Comparison of ENCODE assay signal across 1 cellular context in the genomic region with DNA sequence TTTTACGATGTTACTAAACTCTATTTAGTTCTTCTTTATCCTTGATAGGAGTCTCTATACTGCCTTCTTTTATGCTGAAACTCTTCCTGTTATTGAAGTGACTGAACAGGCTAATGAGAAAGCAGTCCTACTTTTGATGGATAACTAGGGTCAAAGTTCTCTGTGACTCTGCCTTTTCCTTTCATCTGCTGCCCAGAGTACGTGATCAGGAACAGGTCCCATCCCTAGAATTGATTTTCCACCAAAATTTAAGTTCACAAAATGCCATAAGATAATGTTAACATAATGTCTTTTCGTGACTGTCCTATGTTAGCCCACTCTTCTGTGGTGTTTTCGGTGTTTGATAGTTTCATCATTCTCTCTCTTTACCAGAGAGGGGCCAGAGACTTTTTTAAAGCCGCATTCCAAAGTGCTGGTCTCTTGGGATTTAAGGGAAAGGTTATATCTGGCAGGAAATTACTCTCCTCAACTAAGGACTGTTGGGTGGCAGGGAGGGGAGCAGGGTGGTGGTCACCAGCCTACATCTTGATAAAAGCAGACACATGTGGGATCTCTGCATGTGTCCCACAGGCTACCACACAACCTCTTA.
TF ChIP-seq lines count a peak whose summit lies in the region.

No MANE protein-coding gene starts in this region.

TF ChIP-seq in HepG2, 621 proteins besides CTCF, POLR2A, EP300 and RAD21 (continued from another document and continues in another):
- TF ChIP-seq, protein P1, sequence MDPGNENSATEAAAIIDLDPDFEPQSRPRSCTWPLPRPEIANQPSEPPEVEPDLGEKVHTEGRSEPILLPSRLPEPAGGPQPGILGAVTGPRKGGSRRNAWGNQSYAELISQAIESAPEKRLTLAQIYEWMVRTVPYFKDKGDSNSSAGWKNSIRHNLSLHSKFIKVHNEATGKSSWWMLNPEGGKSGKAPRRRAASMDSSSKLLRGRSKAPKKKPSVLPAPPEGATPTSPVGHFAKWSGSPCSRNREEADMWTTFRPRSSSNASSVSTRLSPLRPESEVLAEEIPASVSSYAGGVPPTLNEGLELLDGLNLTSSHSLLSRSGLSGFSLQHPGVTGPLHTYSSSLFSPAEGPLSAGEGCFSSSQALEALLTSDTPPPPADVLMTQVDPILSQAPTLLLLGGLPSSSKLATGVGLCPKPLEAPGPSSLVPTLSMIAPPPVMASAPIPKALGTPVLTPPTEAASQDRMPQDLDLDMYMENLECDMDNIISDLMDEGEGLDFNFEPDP (CRISPR knock-in tag; conservative IDR thresholded peaks at IDR 0.05), result no peak
- TF ChIP-seq U2AF2 (IDR thresholded peaks at IDR 0.05; ENCODE audit: low read depth, low read length), result no peak
- TF ChIP-seq, protein P2, sequence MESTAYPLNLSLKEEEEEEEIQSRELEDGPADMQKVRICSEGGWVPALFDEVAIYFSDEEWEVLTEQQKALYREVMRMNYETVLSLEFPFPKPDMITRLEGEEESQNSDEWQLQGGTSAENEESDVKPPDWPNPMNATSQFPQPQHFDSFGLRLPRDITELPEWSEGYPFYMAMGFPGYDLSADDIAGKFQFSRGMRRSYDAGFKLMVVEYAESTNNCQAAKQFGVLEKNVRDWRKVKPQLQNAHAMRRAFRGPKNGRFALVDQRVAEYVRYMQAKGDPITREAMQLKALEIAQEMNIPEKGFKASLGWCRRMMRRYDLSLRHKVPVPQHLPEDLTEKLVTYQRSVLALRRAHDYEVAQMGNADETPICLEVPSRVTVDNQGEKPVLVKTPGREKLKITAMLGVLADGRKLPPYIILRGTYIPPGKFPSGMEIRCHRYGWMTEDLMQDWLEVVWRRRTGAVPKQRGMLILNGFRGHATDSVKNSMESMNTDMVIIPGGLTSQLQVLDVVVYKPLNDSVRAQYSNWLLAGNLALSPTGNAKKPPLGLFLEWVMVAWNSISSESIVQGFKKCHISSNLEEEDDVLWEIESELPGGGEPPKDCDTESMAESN (CRISPR knock-in tag; conservative IDR thresholded peaks at IDR 0.05), result no peak
- TF ChIP-seq TEAD2 (CRISPR knock-in tag; IDR thresholded peaks at IDR 0.05), result no peak
- no peak for TF ChIP-seq MZF1 (CRISPR knock-in tag; IDR thresholded peaks at IDR 0.05; ENCODE audit: borderline replicate concordance)
- TF ChIP-seq, protein P3, sequence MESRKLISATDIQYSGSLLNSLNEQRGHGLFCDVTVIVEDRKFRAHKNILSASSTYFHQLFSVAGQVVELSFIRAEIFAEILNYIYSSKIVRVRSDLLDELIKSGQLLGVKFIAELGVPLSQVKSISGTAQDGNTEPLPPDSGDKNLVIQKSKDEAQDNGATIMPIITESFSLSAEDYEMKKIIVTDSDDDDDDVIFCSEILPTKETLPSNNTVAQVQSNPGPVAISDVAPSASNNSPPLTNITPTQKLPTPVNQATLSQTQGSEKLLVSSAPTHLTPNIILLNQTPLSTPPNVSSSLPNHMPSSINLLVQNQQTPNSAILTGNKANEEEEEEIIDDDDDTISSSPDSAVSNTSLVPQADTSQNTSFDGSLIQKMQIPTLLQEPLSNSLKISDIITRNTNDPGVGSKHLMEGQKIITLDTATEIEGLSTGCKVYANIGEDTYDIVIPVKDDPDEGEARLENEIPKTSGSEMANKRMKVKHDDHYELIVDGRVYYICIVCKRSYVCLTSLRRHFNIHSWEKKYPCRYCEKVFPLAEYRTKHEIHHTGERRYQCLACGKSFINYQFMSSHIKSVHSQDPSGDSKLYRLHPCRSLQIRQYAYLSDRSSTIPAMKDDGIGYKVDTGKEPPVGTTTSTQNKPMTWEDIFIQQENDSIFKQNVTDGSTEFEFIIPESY (CRISPR knock-in tag; IDR thresholded peaks at IDR 0.05), result no peak
- peak; percentile 86 for TF ChIP-seq ONECUT2 (CRISPR knock-in tag; IDR thresholded peaks at IDR 0.05)
- no peak for TF ChIP-seq ZNF790 (CRISPR knock-in tag; IDR thresholded peaks at IDR 0.05; ENCODE audit: borderline replicate concordance)
- TF ChIP-seq, protein P4, sequence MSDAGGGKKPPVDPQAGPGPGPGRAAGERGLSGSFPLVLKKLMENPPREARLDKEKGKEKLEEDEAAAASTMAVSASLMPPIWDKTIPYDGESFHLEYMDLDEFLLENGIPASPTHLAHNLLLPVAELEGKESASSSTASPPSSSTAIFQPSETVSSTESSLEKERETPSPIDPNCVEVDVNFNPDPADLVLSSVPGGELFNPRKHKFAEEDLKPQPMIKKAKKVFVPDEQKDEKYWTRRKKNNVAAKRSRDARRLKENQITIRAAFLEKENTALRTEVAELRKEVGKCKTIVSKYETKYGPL (CRISPR knock-in tag; IDR thresholded peaks at IDR 0.05), result no peak
- TF ChIP-seq, protein P5, sequence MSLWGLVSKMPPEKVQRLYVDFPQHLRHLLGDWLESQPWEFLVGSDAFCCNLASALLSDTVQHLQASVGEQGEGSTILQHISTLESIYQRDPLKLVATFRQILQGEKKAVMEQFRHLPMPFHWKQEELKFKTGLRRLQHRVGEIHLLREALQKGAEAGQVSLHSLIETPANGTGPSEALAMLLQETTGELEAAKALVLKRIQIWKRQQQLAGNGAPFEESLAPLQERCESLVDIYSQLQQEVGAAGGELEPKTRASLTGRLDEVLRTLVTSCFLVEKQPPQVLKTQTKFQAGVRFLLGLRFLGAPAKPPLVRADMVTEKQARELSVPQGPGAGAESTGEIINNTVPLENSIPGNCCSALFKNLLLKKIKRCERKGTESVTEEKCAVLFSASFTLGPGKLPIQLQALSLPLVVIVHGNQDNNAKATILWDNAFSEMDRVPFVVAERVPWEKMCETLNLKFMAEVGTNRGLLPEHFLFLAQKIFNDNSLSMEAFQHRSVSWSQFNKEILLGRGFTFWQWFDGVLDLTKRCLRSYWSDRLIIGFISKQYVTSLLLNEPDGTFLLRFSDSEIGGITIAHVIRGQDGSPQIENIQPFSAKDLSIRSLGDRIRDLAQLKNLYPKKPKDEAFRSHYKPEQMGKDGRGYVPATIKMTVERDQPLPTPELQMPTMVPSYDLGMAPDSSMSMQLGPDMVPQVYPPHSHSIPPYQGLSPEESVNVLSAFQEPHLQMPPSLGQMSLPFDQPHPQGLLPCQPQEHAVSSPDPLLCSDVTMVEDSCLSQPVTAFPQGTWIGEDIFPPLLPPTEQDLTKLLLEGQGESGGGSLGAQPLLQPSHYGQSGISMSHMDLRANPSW (CRISPR knock-in tag; IDR thresholded peaks at IDR 0.05; ENCODE audit: borderline replicate concordance), result no peak; the same call in 1 of the 2 replicates
- peak; percentile 55; the same call in 1 of the 2 replicates for TF ChIP-seq KDM1A (CRISPR knock-in tag; IDR thresholded peaks at IDR 0.05)
- TF ChIP-seq TAF1 (CRISPR knock-in tag; IDR thresholded peaks at IDR 0.05), result peak; percentile 18; the same call in 1 of the 2 replicates
- TF ChIP-seq RARA (CRISPR knock-in tag; IDR thresholded peaks at IDR 0.05), result peak; percentile 74
- no peak for TF ChIP-seq PLRG1 (conservative IDR thresholded peaks at IDR 0.05)
- TF ChIP-seq ZNF605 (CRISPR knock-in tag; IDR thresholded peaks at IDR 0.05), result 0 out of 2 replicates have a peak, but pooled peaks have one; percentile 26
- peak; percentile 4; the same call in 1 of the 2 replicates for TF ChIP-seq RBFOX2 (IDR thresholded peaks at IDR 0.05; ENCODE audit: low read depth, low read length)
- TF ChIP-seq ZBTB7A (CRISPR knock-in tag; IDR thresholded peaks at IDR 0.05), result no peak
- TF ChIP-seq ATRX (CRISPR knock-in tag; IDR thresholded peaks at IDR 0.05; ENCODE audit: borderline replicate concordance), result no peak
- no peak for TF ChIP-seq EED (CRISPR knock-in tag; IDR thresholded peaks at IDR 0.05)
- no peak for TF ChIP-seq ZNF232 (CRISPR knock-in tag; IDR thresholded peaks at IDR 0.05; ENCODE audit: borderline replicate concordance)
- TF ChIP-seq ZBTB38 (CRISPR knock-in tag; IDR thresholded peaks at IDR 0.05), result no peak
- TF ChIP-seq HES4 (CRISPR knock-in tag; IDR thresholded peaks at IDR 0.05; ENCODE audit: borderline replicate concordance), result no peak
- TF ChIP-seq ZFP36 (IDR thresholded peaks at IDR 0.05; ENCODE audit: borderline replicate concordance, low read depth, low read length, partially characterized antibody), result no peak
- TF ChIP-seq, protein P6, sequence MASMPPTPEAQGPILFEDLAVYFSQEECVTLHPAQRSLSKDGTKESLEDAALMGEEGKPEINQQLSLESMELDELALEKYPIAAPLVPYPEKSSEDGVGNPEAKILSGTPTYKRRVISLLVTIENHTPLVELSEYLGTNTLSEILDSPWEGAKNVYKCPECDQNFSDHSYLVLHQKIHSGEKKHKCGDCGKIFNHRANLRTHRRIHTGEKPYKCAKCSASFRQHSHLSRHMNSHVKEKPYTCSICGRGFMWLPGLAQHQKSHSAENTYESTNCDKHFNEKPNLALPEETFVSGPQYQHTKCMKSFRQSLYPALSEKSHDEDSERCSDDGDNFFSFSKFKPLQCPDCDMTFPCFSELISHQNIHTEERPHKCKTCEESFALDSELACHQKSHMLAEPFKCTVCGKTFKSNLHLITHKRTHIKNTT (CRISPR knock-in tag; IDR thresholded peaks at IDR 0.05), result no peak
- TF ChIP-seq, protein P7, sequence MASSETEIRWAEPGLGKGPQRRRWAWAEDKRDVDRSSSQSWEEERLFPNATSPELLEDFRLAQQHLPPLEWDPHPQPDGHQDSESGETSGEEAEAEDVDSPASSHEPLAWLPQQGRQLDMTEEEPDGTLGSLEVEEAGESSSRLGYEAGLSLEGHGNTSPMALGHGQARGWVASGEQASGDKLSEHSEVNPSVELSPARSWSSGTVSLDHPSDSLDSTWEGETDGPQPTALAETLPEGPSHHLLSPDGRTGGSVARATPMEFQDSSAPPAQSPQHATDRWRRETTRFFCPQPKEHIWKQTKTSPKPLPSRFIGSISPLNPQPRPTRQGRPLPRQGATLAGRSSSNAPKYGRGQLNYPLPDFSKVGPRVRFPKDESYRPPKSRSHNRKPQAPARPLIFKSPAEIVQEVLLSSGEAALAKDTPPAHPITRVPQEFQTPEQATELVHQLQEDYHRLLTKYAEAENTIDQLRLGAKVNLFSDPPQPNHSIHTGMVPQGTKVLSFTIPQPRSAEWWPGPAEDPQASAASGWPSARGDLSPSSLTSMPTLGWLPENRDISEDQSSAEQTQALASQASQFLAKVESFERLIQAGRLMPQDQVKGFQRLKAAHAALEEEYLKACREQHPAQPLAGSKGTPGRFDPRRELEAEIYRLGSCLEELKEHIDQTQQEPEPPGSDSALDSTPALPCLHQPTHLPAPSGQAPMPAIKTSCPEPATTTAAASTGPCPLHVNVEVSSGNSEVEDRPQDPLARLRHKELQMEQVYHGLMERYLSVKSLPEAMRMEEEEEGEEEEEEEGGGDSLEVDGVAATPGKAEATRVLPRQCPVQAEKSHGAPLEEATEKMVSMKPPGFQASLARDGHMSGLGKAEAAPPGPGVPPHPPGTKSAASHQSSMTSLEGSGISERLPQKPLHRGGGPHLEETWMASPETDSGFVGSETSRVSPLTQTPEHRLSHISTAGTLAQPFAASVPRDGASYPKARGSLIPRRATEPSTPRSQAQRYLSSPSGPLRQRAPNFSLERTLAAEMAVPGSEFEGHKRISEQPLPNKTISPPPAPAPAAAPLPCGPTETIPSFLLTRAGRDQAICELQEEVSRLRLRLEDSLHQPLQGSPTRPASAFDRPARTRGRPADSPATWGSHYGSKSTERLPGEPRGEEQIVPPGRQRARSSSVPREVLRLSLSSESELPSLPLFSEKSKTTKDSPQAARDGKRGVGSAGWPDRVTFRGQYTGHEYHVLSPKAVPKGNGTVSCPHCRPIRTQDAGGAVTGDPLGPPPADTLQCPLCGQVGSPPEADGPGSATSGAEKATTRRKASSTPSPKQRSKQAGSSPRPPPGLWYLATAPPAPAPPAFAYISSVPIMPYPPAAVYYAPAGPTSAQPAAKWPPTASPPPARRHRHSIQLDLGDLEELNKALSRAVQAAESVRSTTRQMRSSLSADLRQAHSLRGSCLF (CRISPR knock-in tag; IDR thresholded peaks at IDR 0.05; ENCODE audit: borderline replicate concordance), result no peak
- TF ChIP-seq, protein P8, sequence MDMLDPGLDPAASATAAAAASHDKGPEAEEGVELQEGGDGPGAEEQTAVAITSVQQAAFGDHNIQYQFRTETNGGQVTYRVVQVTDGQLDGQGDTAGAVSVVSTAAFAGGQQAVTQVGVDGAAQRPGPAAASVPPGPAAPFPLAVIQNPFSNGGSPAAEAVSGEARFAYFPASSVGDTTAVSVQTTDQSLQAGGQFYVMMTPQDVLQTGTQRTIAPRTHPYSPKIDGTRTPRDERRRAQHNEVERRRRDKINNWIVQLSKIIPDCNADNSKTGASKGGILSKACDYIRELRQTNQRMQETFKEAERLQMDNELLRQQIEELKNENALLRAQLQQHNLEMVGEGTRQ (IDR thresholded peaks at IDR 0.05; ENCODE audit: low read depth, low read length), result no peak
- TF ChIP-seq, protein P8 (CRISPR knock-in tag; IDR thresholded peaks at IDR 0.05; ENCODE audit: borderline replicate concordance), result no peak
- no peak for TF ChIP-seq SMARCE1 (IDR thresholded peaks at IDR 0.05; ENCODE audit: borderline replicate concordance)
- TF ChIP-seq ZSCAN31 (CRISPR knock-in tag; IDR thresholded peaks at IDR 0.05; ENCODE audit: low read depth), result 0 out of 2 replicates have a peak, but pooled peaks have one; percentile 43
- no peak for TF ChIP-seq NCOA5 (CRISPR knock-in tag; IDR thresholded peaks at IDR 0.05)
- TF ChIP-seq ZNF484 (CRISPR knock-in tag; IDR thresholded peaks at IDR 0.05; ENCODE audit: borderline replicate concordance, low read depth), result no peak
- peak; percentile 80 for TF ChIP-seq BCL6 (CRISPR knock-in tag; IDR thresholded peaks at IDR 0.05)
- no peak for TF ChIP-seq ZNF234 (CRISPR knock-in tag; conservative IDR thresholded peaks at IDR 0.05)
- no peak for TF ChIP-seq ZNF674 (CRISPR knock-in tag; IDR thresholded peaks at IDR 0.05; ENCODE audit: low read depth)
- no peak for TF ChIP-seq ZNF570 (CRISPR knock-in tag; IDR thresholded peaks at IDR 0.05; ENCODE audit: borderline replicate concordance)
- no peak for TF ChIP-seq STAG1 (CRISPR knock-in tag; IDR thresholded peaks at IDR 0.05)
- no peak for TF ChIP-seq MXI1 (IDR thresholded peaks at IDR 0.05; ENCODE audit: borderline replicate concordance, low read depth, low read length)
- no peak for TF ChIP-seq ARID2 (CRISPR knock-in tag; IDR thresholded peaks at IDR 0.05; ENCODE audit: borderline replicate concordance)
- no peak for TF ChIP-seq SMAD9 (CRISPR knock-in tag; IDR thresholded peaks at IDR 0.05)
- TF ChIP-seq NFYB (CRISPR knock-in tag; IDR thresholded peaks at IDR 0.05), result no peak
- TF ChIP-seq KLF13 (CRISPR knock-in tag; IDR thresholded peaks at IDR 0.05), result no peak
- no peak for TF ChIP-seq NR1H2 (CRISPR knock-in tag; IDR thresholded peaks at IDR 0.05; ENCODE audit: borderline replicate concordance, low read depth)
- TF ChIP-seq ZNF558 (CRISPR knock-in tag; IDR thresholded peaks at IDR 0.05; ENCODE audit: borderline replicate concordance), result no peak
- TF ChIP-seq, protein P9, sequence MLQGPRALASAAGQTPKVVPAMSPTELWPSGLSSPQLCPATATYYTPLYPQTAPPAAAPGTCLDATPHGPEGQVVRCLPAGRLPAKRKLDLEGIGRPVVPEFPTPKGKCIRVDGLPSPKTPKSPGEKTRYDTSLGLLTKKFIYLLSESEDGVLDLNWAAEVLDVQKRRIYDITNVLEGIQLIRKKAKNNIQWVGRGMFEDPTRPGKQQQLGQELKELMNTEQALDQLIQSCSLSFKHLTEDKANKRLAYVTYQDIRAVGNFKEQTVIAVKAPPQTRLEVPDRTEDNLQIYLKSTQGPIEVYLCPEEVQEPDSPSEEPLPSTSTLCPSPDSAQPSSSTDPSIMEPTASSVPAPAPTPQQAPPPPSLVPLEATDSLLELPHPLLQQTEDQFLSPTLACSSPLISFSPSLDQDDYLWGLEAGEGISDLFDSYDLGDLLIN (CRISPR knock-in tag; IDR thresholded peaks at IDR 0.05; ENCODE audit: borderline replicate concordance), result no peak
- no peak for TF ChIP-seq ZSCAN20 (CRISPR knock-in tag; IDR thresholded peaks at IDR 0.05; ENCODE audit: borderline replicate concordance)
